32 cellular contexts compared by ENCODE assay signal in the genomic region with DNA sequence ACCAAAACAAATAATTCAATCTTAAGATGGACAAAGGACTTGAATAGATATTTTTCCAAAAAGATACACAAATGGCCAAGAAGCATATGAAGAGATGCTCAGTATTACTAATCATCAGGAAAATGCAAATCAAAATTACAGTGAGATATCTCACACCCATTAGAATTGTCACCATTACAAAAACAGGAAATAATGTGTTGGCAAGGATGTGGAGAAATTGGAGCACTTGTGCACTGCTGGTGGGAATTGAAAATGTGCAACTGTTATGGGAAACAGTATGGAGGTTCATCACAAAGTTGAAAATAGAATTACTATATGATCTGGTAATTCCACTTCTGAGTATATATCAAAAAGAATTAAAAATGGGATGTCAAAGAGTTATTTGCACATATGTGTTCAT.
A peak's percentile ranks its signal among the peaks of the same experiment; 100 is the strongest.
DNase-seq lines count a peak whose midpoint lies in the region; ATAC-seq and TF ChIP-seq lines count a peak whose summit lies in the region.
"Had no signal": no experiment of that assay in that cellular context is flagged by ENCODE, and none has a peak within 500 bp of the region (broad histone marks: within the 10 kb centered on the region; RNA-seq: fewer than 3 reads in every experiment).

No MANE protein-coding gene starts in this region.

- H3K27ac ChIP-seq in left lung: peak overlapping the region; percentile 60 to 89
- peak overlapping the region in 7 of 8 donors; percentile 61 to 91 (median 86) for H3K27ac ChIP-seq in spleen
- H3K27ac ChIP-seq: parathyroid adenoma, transverse colon had no signal

- H3K4me1 Mint-ChIP-seq in Calu3 (ENCODE audit: low read depth, unreplicated experiment): peaks cover 26% of the 10 kb centered on the region
- H3K4me1 Mint-ChIP-seq: CD4-positive, CD25-positive, alpha-beta regulatory T cell; GM23338 had no signal

- peak overlapping the region; percentile 3 for H3K27ac Mint-ChIP-seq in Calu3 (ENCODE audit: unreplicated experiment)
- H3K27ac Mint-ChIP-seq: activated CD4-positive, alpha-beta memory T cell treated with anti-CD3 and anti-CD28 coated beads for 36 hours; activated naive CD4-positive, alpha-beta T cell treated with anti-CD3 and anti-CD28 coated beads for 36 hours; activated T-helper 1 cell treated with anti-CD3 and anti-CD28 coated beads, Interleukin-12 subunit alpha, Interleukin-12 subunit beta, Interleukin-2, Interleukin-4 antibody, amounts not matched to agents 30 ng/mL and 10 ng/mL and 1 ng/mL, durations not matched to agents 14 hours and 24 hours and 36 hours; CD4-positive, CD25-positive, alpha-beta regulatory T cell; GM23338 had no signal

- DNase-seq in Calu3 (no peak), adipocyte (ENCODE audit: low read depth) (no peak), left lung (no peak), spleen (no peak), SKM-1 treated with dmso at 0.1 percent for 144 hours (lab: John Stamatoyannopoulos, UW; ENCODE audit: unreplicated experiment) (no peak), NCI-H345 (lab: John Stamatoyannopoulos, UW) (no peak), ureter (ENCODE audit: low spot score) (no peak)
- DNase-seq: activated CD4-positive, alpha-beta memory T cell treated with anti-CD3 and anti-CD28 coated beads for 36 hours; activated CD4-positive, alpha-beta T cell treated with anti-CD3 and anti-CD28 coated beads for 1 hour; activated CD8-positive, alpha-beta memory T cell treated with anti-CD3 and anti-CD28 coated beads, Interleukin-2, amount 50 U/mL, for 4 hours; activated naive CD4-positive, alpha-beta T cell treated with anti-CD3 and anti-CD28 coated beads for 36 hours; adrenal gland; CD4-positive, CD25-positive, alpha-beta regulatory T cell; DND-41; effector CD4-positive, alpha-beta T cell; hypothalamus; KG1; left colon; mesendoderm; MG63; NCI-H1105 treated with DMSO at 0.1 percent for 48 hours; NCI-H1930; NCI-H524 treated with DMSO at 0.1 percent for 48 hours; NK-92 treated with Interleukin-12 subunit alpha and Interleukin-12 subunit beta, amount 100 ng/mL, for 24 hours; stimulated activated CD4-positive, alpha-beta T cell treated with anti-CD3 and anti-CD28 coated beads, Interleukin-2, amount 100 ng/mL, for 24 hours; stimulated activated CD8-positive, alpha-beta memory T cell treated with anti-CD3 and anti-CD28 coated beads, Interleukin-4, amount 100 ng/mL, for 48 hours; T-helper 2 cell; transverse colon had no signal

- H3K9me3 Mint-ChIP-seq in Calu3 (ENCODE audit: low read depth, unreplicated experiment): no peaks in the 10 kb centered on the region
- H3K9me3 Mint-ChIP-seq: activated CD4-positive, alpha-beta memory T cell treated with anti-CD3 and anti-CD28 coated beads for 36 hours; activated naive CD4-positive, alpha-beta T cell treated with anti-CD3 and anti-CD28 coated beads for 36 hours; activated T-helper 1 cell treated with anti-CD3 and anti-CD28 coated beads, Interleukin-12 subunit alpha, Interleukin-12 subunit beta, Interleukin-2, Interleukin-4 antibody, amounts not matched to agents 30 ng/mL and 10 ng/mL and 1 ng/mL, durations not matched to agents 14 hours and 24 hours and 36 hours; GM23338 had no signal

- H3K9ac ChIP-seq in adipocyte (ENCODE audit: low read length): peak overlapping the region; percentile 79
- H3K9ac ChIP-seq: parathyroid adenoma had no signal

- intact Hi-C loops in Calu3 (cut with micrococcal nuclease; ENCODE audit: unreplicated experiment) (no loop called here), left lung (cut with DNase I) (no loop called here), spleen (cut with DNase I; ENCODE audit: low total_unique reads) (no loop called here)

- no TSS peak for BruUV-seq in Calu3 (replicated peaks; lab: Mats Ljungman, UMichigan)

- H3K4me3 ChIP-seq in adipocyte (ENCODE audit: low read length) (no peak overlapping the region), left lung (no peak overlapping the region), spleen (peak overlapping the region in 1 of 8 donors; percentile 8)
- H3K4me3 ChIP-seq: adrenal gland, GM23338, MG63, transverse colon had no signal

- CTCF ChIA-PET in Calu3 (lab: Charles Lee): interaction anchor here (0.5 kb wide), 1 partner anchor 1373 kb away, joined by 3 read pairs; no protein-coding TSS in a partner anchor

- H3K27me3 Mint-ChIP-seq in Calu3 (ENCODE audit: unreplicated experiment): no peaks in the 10 kb centered on the region
- H3K27me3 Mint-ChIP-seq: activated CD4-positive, alpha-beta memory T cell treated with anti-CD3 and anti-CD28 coated beads for 36 hours had no signal

- TF ChIP-seq POLR2A in spleen (IDR thresholded peaks at IDR 0.05): no peak

- no peaks in the 10 kb centered on the region for H3K36me3 Mint-ChIP-seq in Calu3 (ENCODE audit: insufficient read depth, unreplicated experiment)
- H3K36me3 Mint-ChIP-seq: activated CD4-positive, alpha-beta memory T cell treated with anti-CD3 and anti-CD28 coated beads for 36 hours; CD4-positive, CD25-positive, alpha-beta regulatory T cell had no signal

- no peak for ATAC-seq in left lung
- ATAC-seq: GM23338 had no signal

- H3K36me3 ChIP-seq in adipocyte (ENCODE audit: control insufficient read depth, insufficient read depth, low read length, severe bottlenecking): no peaks in the 10 kb centered on the region
- no peaks in the 10 kb centered on the region for H3K36me3 ChIP-seq in left lung
- H3K36me3 ChIP-seq in spleen: no peaks in the 10 kb centered on the region
- H3K36me3 ChIP-seq: adrenal gland, MG63, transverse colon had no signal

- H3K27me3 ChIP-seq in adipocyte (replicated peaks; ENCODE audit: control insufficient read depth, insufficient read depth, low read length): no peaks in the 10 kb centered on the region
- no peaks in the 10 kb centered on the region for H3K27me3 ChIP-seq in left lung
- H3K27me3 ChIP-seq in spleen (replicated peaks in 1 of 7): no peaks in the 10 kb centered on the region
- H3K27me3 ChIP-seq: adrenal gland, MG63, transverse colon had no signal

- peaks cover 12% of the 10 kb centered on the region for H3K9me3 ChIP-seq in adipocyte (ENCODE audit: control insufficient read depth, low read length)
- no peaks in the 10 kb centered on the region for H3K9me3 ChIP-seq in left lung
- peaks cover 0 to 6% (median 0%) of the 10 kb centered on the region in 8 donors for H3K9me3 ChIP-seq in spleen
- H3K9me3 ChIP-seq: adrenal gland, MG63, transverse colon had no signal

- H3K4me1 ChIP-seq in adipocyte (ENCODE audit: control insufficient read depth, insufficient read depth, low read length): peaks cover 39% of the 10 kb centered on the region
- H3K4me1 ChIP-seq in left lung: peaks cover 2 to 35% of the 10 kb centered on the region in 2 donors
- H3K4me1 ChIP-seq in spleen: peaks cover 0 to 40% (median 7%) of the 10 kb centered on the region in 6 donors

- H3K4me3 Mint-ChIP-seq in Calu3 (ENCODE audit: low read depth, unreplicated experiment): no peak overlapping the region
- H3K4me3 Mint-ChIP-seq: activated CD4-positive, alpha-beta memory T cell treated with anti-CD3 and anti-CD28 coated beads for 36 hours; activated naive CD4-positive, alpha-beta T cell treated with anti-CD3 and anti-CD28 coated beads for 36 hours; activated T-helper 1 cell treated with anti-CD3 and anti-CD28 coated beads, Interleukin-12 subunit alpha, Interleukin-12 subunit beta, Interleukin-2, Interleukin-4 antibody, amounts not matched to agents 30 ng/mL and 10 ng/mL and 1 ng/mL, durations not matched to agents 14 hours and 24 hours and 36 hours; CD4-positive, CD25-positive, alpha-beta regulatory T cell; GM23338; neural crest cell had no signal

- TF ChIP-seq CTCF in Calu3 (IDR thresholded peaks at IDR 0.05; ENCODE audit: unreplicated experiment) (no peak), left lung (IDR thresholded peaks at IDR 0.05) (no peak), spleen (IDR thresholded peaks at IDR 0.05 in 8 of 11, conservative IDR thresholded peaks at IDR 0.05 in 3 of 11) (no peak)
